ENCODE assay signal across 22 cellular contexts in the genomic region with DNA sequence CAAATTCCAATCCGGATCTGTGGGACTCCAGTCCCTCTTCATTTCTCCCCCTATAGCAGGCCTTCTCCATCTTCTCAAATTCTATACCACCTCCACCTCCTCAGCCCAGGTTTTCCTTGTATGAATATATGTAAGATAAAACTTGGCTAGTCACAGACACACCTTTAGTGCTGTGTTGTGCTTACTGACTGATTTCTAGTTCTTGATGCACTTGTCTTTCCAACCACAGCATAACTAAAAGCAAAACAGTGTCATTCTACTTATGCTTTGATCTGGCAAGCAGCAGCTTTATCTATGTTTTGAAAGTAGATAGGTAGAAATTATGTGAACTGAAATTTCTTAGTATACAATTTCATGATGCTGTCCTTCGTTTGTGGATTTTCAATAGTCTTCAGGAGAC. TPM values are rescaled to one million over a fixed set of nuclear protein-coding genes. Genes with fewer than 3 reads are reported as not detected.
DNase-seq lines count a peak whose midpoint lies in the region; ATAC-seq and TF ChIP-seq lines count a peak whose summit lies in the region.
"Had no signal": no experiment of that assay in that cellular context is flagged by ENCODE, and none has a peak within 500 bp of the region (broad histone marks: within the 10 kb centered on the region; RNA-seq: fewer than 3 reads in every experiment).

No MANE protein-coding gene starts in this region.

- H3K9me3 Mint-ChIP-seq in activated T-cell treated with anti-CD3 and anti-CD28 coated beads, Interleukin-2, amount 50 U/mL, for 24 hours = no peaks in the 10 kb centered on the region
- H3K9me3 Mint-ChIP-seq in HFFc6 = peaks cover 5% of the 10 kb centered on the region; the same call in 1 of the 2 replicates
- no peaks in the 10 kb centered on the region for H3K9me3 Mint-ChIP-seq in activated T-helper 2 cell treated with anti-CD3 and anti-CD28 coated beads, Interferon-gamma antibody, Interleukin-2, Interleukin-4, amounts not matched to agents 10 μg/mL and 5 μg/mL and 100 μg/mL, durations not matched to agents 14 hours and 24 hours and 36 hours
- H3K9me3 Mint-ChIP-seq in stimulated activated effector memory CD8-positive, alpha-beta T cell treated with anti-CD3 and anti-CD28 coated beads, Interleukin-12 subunit alpha, Interleukin-12 subunit beta, amount 100 ng/mL, for 72 hours = no peaks in the 10 kb centered on the region
- H3K9me3 Mint-ChIP-seq: endodermal cell had no signal

- peaks cover 11% of the 10 kb centered on the region for H3K27me3 Mint-ChIP-seq in activated T-cell treated with anti-CD3 and anti-CD28 coated beads, Interleukin-2, amount 50 U/mL, for 24 hours
- peaks cover 37% of the 10 kb centered on the region for H3K27me3 Mint-ChIP-seq in HFFc6 (ENCODE audit: insufficient read depth)
- peaks cover 35% of the 10 kb centered on the region for H3K27me3 Mint-ChIP-seq in activated T-helper 2 cell treated with anti-CD3 and anti-CD28 coated beads, Interferon-gamma antibody, Interleukin-2, Interleukin-4, amounts not matched to agents 10 μg/mL and 5 μg/mL and 100 μg/mL, durations not matched to agents 14 hours and 24 hours and 36 hours (ENCODE audit: low read depth)
- H3K27me3 Mint-ChIP-seq: progenitor cell of endocrine pancreas had no signal

- H3K4me3 Mint-ChIP-seq in activated T-cell treated with anti-CD3 and anti-CD28 coated beads, Interleukin-2, amount 50 U/mL, for 24 hours = no peak overlapping the region
- no peak overlapping the region; the same call in 1 of the 2 replicates for H3K4me3 Mint-ChIP-seq in HFFc6
- no peak overlapping the region for H3K4me3 Mint-ChIP-seq in activated T-helper 2 cell treated with anti-CD3 and anti-CD28 coated beads, Interferon-gamma antibody, Interleukin-2, Interleukin-4, amounts not matched to agents 10 μg/mL and 5 μg/mL and 100 μg/mL, durations not matched to agents 14 hours and 24 hours and 36 hours (ENCODE audit: low read depth)
- peak overlapping the region; percentile 15 for H3K4me3 Mint-ChIP-seq in stimulated activated effector memory CD8-positive, alpha-beta T cell treated with anti-CD3 and anti-CD28 coated beads, Interleukin-12 subunit alpha, Interleukin-12 subunit beta, amount 100 ng/mL, for 72 hours
- H3K4me3 Mint-ChIP-seq: endodermal cell had no signal

- H3K36me3 Mint-ChIP-seq in activated T-cell treated with anti-CD3 and anti-CD28 coated beads, Interleukin-2, amount 50 U/mL, for 24 hours (ENCODE audit: low read depth) = peaks cover 88% of the 10 kb centered on the region
- peaks cover 82% of the 10 kb centered on the region for H3K36me3 Mint-ChIP-seq in HFFc6 (ENCODE audit: low read depth)
- H3K36me3 Mint-ChIP-seq in activated T-helper 2 cell treated with anti-CD3 and anti-CD28 coated beads, Interferon-gamma antibody, Interleukin-2, Interleukin-4, amounts not matched to agents 10 μg/mL and 5 μg/mL and 100 μg/mL, durations not matched to agents 14 hours and 24 hours and 36 hours (ENCODE audit: low read depth) = peaks cover 19% of the 10 kb centered on the region
- H3K36me3 Mint-ChIP-seq in stimulated activated effector memory CD8-positive, alpha-beta T cell treated with anti-CD3 and anti-CD28 coated beads, Interleukin-12 subunit alpha, Interleukin-12 subunit beta, amount 100 ng/mL, for 72 hours = peaks cover 65% of the 10 kb centered on the region

- H3K4me1 Mint-ChIP-seq in activated T-cell treated with anti-CD3 and anti-CD28 coated beads, Interleukin-2, amount 50 U/mL, for 24 hours (ENCODE audit: low read depth) = peaks cover 69% of the 10 kb centered on the region
- H3K4me1 Mint-ChIP-seq in HFFc6 (ENCODE audit: low read depth) = peaks cover 68% of the 10 kb centered on the region
- H3K4me1 Mint-ChIP-seq in activated T-helper 2 cell treated with anti-CD3 and anti-CD28 coated beads, Interferon-gamma antibody, Interleukin-2, Interleukin-4, amounts not matched to agents 10 μg/mL and 5 μg/mL and 100 μg/mL, durations not matched to agents 14 hours and 24 hours and 36 hours (ENCODE audit: low read depth) = peaks cover 57% of the 10 kb centered on the region
- peaks cover 56% of the 10 kb centered on the region for H3K4me1 Mint-ChIP-seq in stimulated activated effector memory CD8-positive, alpha-beta T cell treated with anti-CD3 and anti-CD28 coated beads, Interleukin-12 subunit alpha, Interleukin-12 subunit beta, amount 100 ng/mL, for 72 hours
- H3K4me1 Mint-ChIP-seq: endodermal cell had no signal

- DNase-seq in activated T-cell treated with anti-CD3 and anti-CD28 coated beads, Interleukin-2, amount 50 U/mL, for 24 hours = no peak
- no peak for DNase-seq in activated T-cell treated with anti-CD3 and anti-CD28 coated beads for 4 hours
- DNase-seq in HFFc6 = no peak
- DNase-seq in activated T-helper 2 cell treated with anti-CD3 and anti-CD28 coated beads, Interferon-gamma antibody, Interleukin-2, Interleukin-4, amounts not matched to agents 10 μg/mL and 5 μg/mL and 100 μg/mL, durations not matched to agents 14 hours and 24 hours and 36 hours (ENCODE audit: low spot score) = no peak
- no peak for DNase-seq in stimulated activated effector memory CD8-positive, alpha-beta T cell treated with anti-CD3 and anti-CD28 coated beads, Interleukin-12 subunit alpha, Interleukin-12 subunit beta, amount 100 ng/mL, for 72 hours (ENCODE audit: low spot score in 2 of 2)
- DNase-seq in NCI-H82 treated with DMSO at 0.1 percent for 48 hours (lab: John Stamatoyannopoulos, UW; ENCODE audit: unreplicated experiment) = no peak
- no peak for DNase-seq in NCI-H1436 treated with DMSO at 0.1 percent for 48 hours (lab: John Stamatoyannopoulos, UW)
- DNase-seq: BE2C; Caco-2; DMS79 treated with DMSO at 0.1 percent for 48 hours; endodermal cell; H7; left colon; NCI-H187 treated with DMSO at 0.1 percent for 48 hours; NCI-H69; stimulated activated CD4-positive, alpha-beta T cell treated with anti-CD3 and anti-CD28 coated beads, Interleukin-15, amount 100 ng/mL, for 24 hours; stimulated activated CD8-positive, alpha-beta memory T cell treated with anti-CD3 and anti-CD28 coated beads, Interleukin-4, amount 100 ng/mL, for 48 hours; upper lobe of right lung had no signal

- H3K27ac Mint-ChIP-seq in activated T-cell treated with anti-CD3 and anti-CD28 coated beads, Interleukin-2, amount 50 U/mL, for 24 hours = peak overlapping the region; percentile 86
- peak overlapping the region; percentile 49 for H3K27ac Mint-ChIP-seq in HFFc6
- peak overlapping the region; percentile 80 for H3K27ac Mint-ChIP-seq in activated T-helper 2 cell treated with anti-CD3 and anti-CD28 coated beads, Interferon-gamma antibody, Interleukin-2, Interleukin-4, amounts not matched to agents 10 μg/mL and 5 μg/mL and 100 μg/mL, durations not matched to agents 14 hours and 24 hours and 36 hours
- H3K27ac Mint-ChIP-seq in stimulated activated effector memory CD8-positive, alpha-beta T cell treated with anti-CD3 and anti-CD28 coated beads, Interleukin-12 subunit alpha, Interleukin-12 subunit beta, amount 100 ng/mL, for 72 hours = peak overlapping the region; percentile 15
- H3K27ac Mint-ChIP-seq: endodermal cell, progenitor cell of endocrine pancreas had no signal

- peak; percentile 84 for ATAC-seq in stimulated activated effector memory CD8-positive, alpha-beta T cell treated with anti-CD3 and anti-CD28 coated beads, Interleukin-12 subunit alpha, Interleukin-12 subunit beta, amount 100 ng/mL, for 72 hours
- no peak for ATAC-seq in GM21447 (IDR thresholded peaks at IDR 0.05; ENCODE audit: unreplicated experiment)
- ATAC-seq: HepG2, left colon, sciatic nerve, upper lobe of right lung had no signal

- intact Hi-C loops in activated T-helper 2 cell treated with anti-CD3 and anti-CD28 coated beads, Interferon-gamma antibody, Interleukin-2, Interleukin-4, amounts not matched to agents 10 μg/mL and 5 μg/mL and 100 μg/mL, durations not matched to agents 14 hours and 24 hours and 36 hours (cut with micrococcal nuclease) = loop anchor here (1.0 to 10.0 kb wide), 5 partner anchors 48 to 723 kb away; a partner anchor contains a TSS

- TF ChIP-seq CTCF in HFFc6 (IDR thresholded peaks at IDR 0.05) = no peak

RNA-seq across cellular contexts. Expression of a gene that starts 47.5 kb away (rescaled TPM):
- total RNA-seq in HFFc6 (2021; fragmentation: NEBNext Ultra II Directional; extraction: Animal tissue kit (Norgen Biotek cat#: 25700)) = 100 to 1,000 TPM; 132 to 210 (median 179) TPM
- total RNA-seq in activated T-helper 2 cell treated with anti-CD3 and anti-CD28 coated beads, Interferon-gamma antibody, Interleukin-2, Interleukin-4, amounts not matched to agents 10 μg/mL and 5 μg/mL and 100 μg/mL, durations not matched to agents 14 hours and 24 hours and 36 hours = 321 and 330 TPM in 2 replicates

Comparison
In these comparisons a context has a peak if more than half of its experiments do, and no peak if none do; other contexts are left out.
1. H3K27ac Mint-ChIP-seq: peak in every context shown above with its lines; median percentile 86 in activated T-cell treated with anti-CD3 and anti-CD28 coated beads, Interleukin-2, amount 50 U/mL, for 24 hours; 80 in activated T-helper 2 cell treated with anti-CD3 and anti-CD28 coated beads, Interferon-gamma antibody, Interleukin-2, Interleukin-4, amounts not matched to agents 10 μg/mL and 5 μg/mL and 100 μg/mL, durations not matched to agents 14 hours and 24 hours and 36 hours; 49 in HFFc6; 15 in stimulated activated effector memory CD8-positive, alpha-beta T cell treated with anti-CD3 and anti-CD28 coated beads, Interleukin-12 subunit alpha, Interleukin-12 subunit beta, amount 100 ng/mL, for 72 hours.